ENCODE assay signal across 1 cellular context in the genomic region with DNA sequence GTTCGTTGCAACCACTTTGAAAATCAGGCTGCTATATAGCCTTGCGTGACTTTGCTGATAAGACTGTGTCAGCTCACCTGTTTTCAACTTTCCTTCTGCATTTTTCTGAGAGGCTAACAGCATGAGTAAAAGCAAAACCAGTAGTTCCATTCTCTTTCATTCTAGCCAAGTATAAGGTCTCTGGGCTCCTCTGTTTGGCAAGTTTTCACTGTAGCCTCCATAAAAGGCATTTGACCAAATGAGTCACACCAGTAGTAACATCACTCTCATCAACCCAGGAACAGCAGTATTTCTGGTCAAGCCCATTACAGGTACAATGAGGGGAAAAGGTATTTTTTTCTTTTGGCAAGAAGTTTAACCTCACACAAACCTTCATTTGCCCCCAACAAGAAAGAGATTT.
TF ChIP-seq lines count a peak whose summit lies in the region.

No MANE protein-coding gene starts in this region.

TF ChIP-seq in HepG2, 621 proteins besides CTCF, POLR2A, EP300 and RAD21:
- TF ChIP-seq ARNT (IDR thresholded peaks at IDR 0.05) (no peak), ZZZ3 (CRISPR knock-in tag; IDR thresholded peaks at IDR 0.05; ENCODE audit: borderline replicate concordance) (no peak), ZKSCAN1 (IDR thresholded peaks at IDR 0.05; ENCODE audit: low read length) (no peak), ZNF264 (CRISPR knock-in tag; IDR thresholded peaks at IDR 0.05) (no peak)
- TF ChIP-seq, protein P1, sequence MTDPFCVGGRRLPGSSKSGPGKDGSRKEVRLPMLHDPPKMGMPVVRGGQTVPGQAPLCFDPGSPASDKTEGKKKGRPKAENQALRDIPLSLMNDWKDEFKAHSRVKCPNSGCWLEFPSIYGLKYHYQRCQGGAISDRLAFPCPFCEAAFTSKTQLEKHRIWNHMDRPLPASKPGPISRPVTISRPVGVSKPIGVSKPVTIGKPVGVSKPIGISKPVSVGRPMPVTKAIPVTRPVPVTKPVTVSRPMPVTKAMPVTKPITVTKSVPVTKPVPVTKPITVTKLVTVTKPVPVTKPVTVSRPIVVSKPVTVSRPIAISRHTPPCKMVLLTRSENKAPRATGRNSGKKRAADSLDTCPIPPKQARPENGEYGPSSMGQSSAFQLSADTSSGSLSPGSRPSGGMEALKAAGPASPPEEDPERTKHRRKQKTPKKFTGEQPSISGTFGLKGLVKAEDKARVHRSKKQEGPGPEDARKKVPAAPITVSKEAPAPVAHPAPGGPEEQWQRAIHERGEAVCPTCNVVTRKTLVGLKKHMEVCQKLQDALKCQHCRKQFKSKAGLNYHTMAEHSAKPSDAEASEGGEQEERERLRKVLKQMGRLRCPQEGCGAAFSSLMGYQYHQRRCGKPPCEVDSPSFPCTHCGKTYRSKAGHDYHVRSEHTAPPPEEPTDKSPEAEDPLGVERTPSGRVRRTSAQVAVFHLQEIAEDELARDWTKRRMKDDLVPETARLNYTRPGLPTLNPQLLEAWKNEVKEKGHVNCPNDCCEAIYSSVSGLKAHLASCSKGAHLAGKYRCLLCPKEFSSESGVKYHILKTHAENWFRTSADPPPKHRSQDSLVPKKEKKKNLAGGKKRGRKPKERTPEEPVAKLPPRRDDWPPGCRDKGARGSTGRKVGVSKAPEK (CRISPR knock-in tag; IDR thresholded peaks at IDR 0.05; ENCODE audit: borderline replicate concordance), result no peak
